ENCODE assay signal across 9 cellular contexts in the genomic region with DNA sequence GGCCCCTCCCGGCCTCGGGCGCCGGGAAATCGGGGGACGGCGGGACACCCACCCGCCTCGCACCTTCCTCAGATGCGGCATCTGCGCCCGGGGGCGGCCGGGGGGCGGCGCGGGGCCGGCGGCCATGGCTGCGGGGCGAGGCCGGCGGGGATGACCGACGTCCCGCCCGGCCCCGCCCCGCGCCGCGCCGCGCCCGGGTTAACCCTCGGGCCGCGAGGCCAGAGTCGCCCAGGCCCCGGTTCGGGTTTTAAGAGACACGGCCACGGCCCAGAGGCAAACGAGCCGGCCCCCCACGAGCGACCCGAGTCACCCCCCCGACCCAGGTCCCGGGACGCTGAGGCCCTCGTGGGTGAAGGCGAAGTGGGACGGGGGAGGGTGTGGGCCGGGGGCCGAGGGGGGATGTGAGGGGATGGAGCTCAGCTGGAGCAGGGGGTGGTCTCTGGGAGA. TPM values are rescaled to one million over a fixed set of nuclear protein-coding genes. Genes with fewer than 3 reads are reported as not detected.
A peak's percentile ranks its signal among the peaks of the same experiment; 100 is the strongest.
DNase-seq lines count a peak whose midpoint lies in the region; ATAC-seq, FAIRE-seq and TF ChIP-seq lines count a peak whose summit lies in the region.
"Had no signal": no experiment of that assay in that cellular context is flagged by ENCODE, and none has a peak within 500 bp of the region (broad histone marks: within the 10 kb centered on the region; RNA-seq: fewer than 3 reads in every experiment).

A gene (minus strand): TSS at position 159 of the 447 bp plus-strand sequence. CDS start 33 bp downstream, at position 126.

- no peak within 1 kb of the TSS for H3K27ac ChIP-seq in A673 (ENCODE audit: low read depth, low read length, poor library complexity, severe bottlenecking)
- H3K27ac ChIP-seq in endothelial cell of umbilical vein (ENCODE audit: insufficient read depth, low read depth, low read length) = no peak within 1 kb of the TSS

- H3K4me3 Mint-ChIP-seq in naive B cell = peak within 1 kb of the TSS in 7 of 8 donors; percentile 60 to 88 (median 66)

- peak within 1 kb of the TSS; percentile 54 for H2AFZ ChIP-seq in endothelial cell of umbilical vein (ENCODE audit: low read depth, low read length)

- POLR2A ChIA-PET in A673 (lab: Charles Lee; ENCODE audit: low non-redundant PET) (no interaction called here), endothelial cell of umbilical vein (lab: Charles Lee) (no interaction called here)

- CTCF ChIA-PET in A673 (lab: Charles Lee) = no interaction called here
- CTCF ChIA-PET in endothelial cell of umbilical vein (lab: Charles Lee) = no interaction called here

- no peaks in the 10 kb centered on the region for H4K20me1 ChIP-seq in endothelial cell of umbilical vein (replicated peaks; ENCODE audit: control insufficient read depth, extremely low read depth, insufficient read depth, low read length)

- H3K4me1 ChIP-seq in A673 (ENCODE audit: insufficient read depth, low read length, poor library complexity, severe bottlenecking) (no peaks in the 10 kb centered on the region), endothelial cell of umbilical vein (ENCODE audit: control insufficient read depth, extremely low read depth, insufficient read depth, low read length) (peaks cover 3% of the 10 kb centered on the region)
- H3K4me1 ChIP-seq: HAP-1 had no signal

- H3K9ac ChIP-seq in endothelial cell of umbilical vein (replicated peaks; ENCODE audit: extremely low read depth, insufficient read depth, low read length) = no peak within 1 kb of the TSS

- H3K9me1 ChIP-seq in endothelial cell of umbilical vein (replicated peaks; ENCODE audit: control insufficient read depth, extremely low read depth, insufficient read depth, low read length) = no peaks in the 10 kb centered on the region

- no peaks in the 10 kb centered on the region for H3K79me2 ChIP-seq in endothelial cell of umbilical vein (ENCODE audit: control insufficient read depth, insufficient read depth, low read length)

- H3K27me3 Mint-ChIP-seq in naive B cell = peaks cover 15 to 44% (median 16%) of the 10 kb centered on the region in 3 donors

- H3K27me3 ChIP-seq in A673 (replicated peaks; ENCODE audit: insufficient read depth, low read depth, low read length, poor library complexity) (peaks cover 25% of the 10 kb centered on the region), endothelial cell of umbilical vein (ENCODE audit: control insufficient read depth in 2 of 2, insufficient read depth in 2 of 2, low read length in 2 of 2) (peaks cover 0 to 2% of the 10 kb centered on the region in 2 experiments)

- BruUV-seq in A673 (replicated peaks; lab: Mats Ljungman, UMichigan) (no TSS peak), endothelial cell of umbilical vein (replicated peaks; lab: Mats Ljungman, UMichigan) (no TSS peak)

- no peak for TF ChIP-seq CTCF in A673 (conservative IDR thresholded peaks at IDR 0.05; ENCODE audit: low read depth, low read length)
- no peak for TF ChIP-seq CTCF in LNCaP clone FGC (IDR thresholded peaks at IDR 0.05; ENCODE audit: control insufficient read depth, extremely low read depth, insufficient read depth)
- no peak for TF ChIP-seq CTCF in endothelial cell of umbilical vein (IDR thresholded peaks at IDR 0.05; ENCODE audit: extremely low read depth in 1 of 2, insufficient read depth in 1 of 2, low read depth in 1 of 2, low read length in 2 of 2)

- no peak for ATAC-seq in naive B cell (ENCODE audit: low read depth in 2 of 2)
- no peak for ATAC-seq in GM18520 (IDR thresholded peaks at IDR 0.05; ENCODE audit: unreplicated experiment)

- no peaks in the 10 kb centered on the region for H3K36me3 ChIP-seq in A673 (ENCODE audit: insufficient read depth, low read length, poor library complexity, severe bottlenecking)
- no peaks in the 10 kb centered on the region for H3K36me3 ChIP-seq in endothelial cell of umbilical vein (ENCODE audit: control insufficient read depth in 2 of 2, extremely low read depth in 1 of 2, insufficient read depth in 2 of 2, low read length in 2 of 2)
- H3K36me3 ChIP-seq: HAP-1 had no signal

- TF ChIP-seq POLR2A in endothelial cell of umbilical vein (IDR thresholded peaks at IDR 0.05; ENCODE audit: low read depth, low read length) = no peak

- intact Hi-C loops in A673 (cut with micrococcal nuclease; ENCODE audit: unreplicated experiment) = no loop called here
- intact Hi-C loops in endothelial cell of umbilical vein (cut with micrococcal nuclease) = no loop called here
- intact Hi-C loops in posterior vena cava (cut with DNase I) = no loop called here

- H3K27ac Mint-ChIP-seq in naive B cell = peak within 1 kb of the TSS in 1 of 6 donors; percentile 33

- H3K9me3 ChIP-seq in A673 (ENCODE audit: low read depth, low read length, poor library complexity, severe bottlenecking) (no peaks in the 10 kb centered on the region), endothelial cell of umbilical vein (replicated peaks; ENCODE audit: control insufficient read depth, insufficient read depth, low read length) (no peaks in the 10 kb centered on the region)
- H3K9me3 ChIP-seq: HAP-1 had no signal

- H3K4me1 Mint-ChIP-seq in naive B cell = peaks cover 0 to 3% (median 0%) of the 10 kb centered on the region in 3 donors

- dilution Hi-C loops in endothelial cell of umbilical vein (cut with MboI; ENCODE audit: extremely low pct_ligation_motif_present, low sequenced_read_pairs) = no loop called here

- peak within 1 kb of the TSS; percentile 17 for H3K4me2 ChIP-seq in endothelial cell of umbilical vein (ENCODE audit: insufficient read depth, low read length)

- peak within 1 kb of the TSS; percentile 25 for H3K4me3 ChIP-seq in A673 (ENCODE audit: low read depth, low read length, poor library complexity, severe bottlenecking)
- H3K4me3 ChIP-seq in LNCaP clone FGC (ENCODE audit: low read depth, low read length) = peak within 1 kb of the TSS; percentile 37
- H3K4me3 ChIP-seq in endothelial cell of umbilical vein (replicated peaks in 1 of 3; ENCODE audit: insufficient read depth in 1 of 3, low read depth in 1 of 3, low read length in 3 of 3) = peak within 1 kb of the TSS in 1 of 3 experiments; percentile 41
- H3K4me3 ChIP-seq: HAP-1 had no signal

- no peak for FAIRE-seq in endothelial cell of umbilical vein (lab: Jason Lieb, UNC)

- no peak for DNase-seq in A673 (ENCODE audit: low spot score)
- no peak for DNase-seq in LNCaP clone FGC (ENCODE audit: low read depth)
- DNase-seq in endothelial cell of umbilical vein (ENCODE audit: low read depth, low spot score) = no peak
- no peak for DNase-seq in naive B cell
- DNase-seq in SIG-M5 (lab: John Stamatoyannopoulos, UW) = no peak
- no peak for DNase-seq in dedifferentiated amniotic fluid mesenchymal stem cell (ENCODE audit: extremely low spot score)
- no peak for DNase-seq in posterior vena cava (ENCODE audit: low spot score)

- no peaks in the 10 kb centered on the region for H3K36me3 Mint-ChIP-seq in naive B cell

- H3K9me3 Mint-ChIP-seq in naive B cell = no peaks in the 10 kb centered on the region

TF ChIP-seq in endothelial cell of umbilical vein, 7 proteins besides CTCF, POLR2A, EP300 and RAD21:
- no peak for TF ChIP-seq JUN (IDR thresholded peaks at IDR 0.05; ENCODE audit: borderline replicate concordance, insufficient read depth, insufficient read length, low read depth)
- TF ChIP-seq, protein P1, sequence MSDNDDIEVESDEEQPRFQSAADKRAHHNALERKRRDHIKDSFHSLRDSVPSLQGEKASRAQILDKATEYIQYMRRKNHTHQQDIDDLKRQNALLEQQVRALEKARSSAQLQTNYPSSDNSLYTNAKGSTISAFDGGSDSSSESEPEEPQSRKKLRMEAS (IDR thresholded peaks at IDR 0.05; ENCODE audit: insufficient read depth, insufficient read length) = no peak
- no peak for TF ChIP-seq MYC (IDR thresholded peaks at IDR 0.05; ENCODE audit: low read depth, low read length)
- TF ChIP-seq POLR2AphosphoS5 (IDR thresholded peaks at IDR 0.05; ENCODE audit: insufficient read depth, low read depth, low read length) = no peak
- no peak for TF ChIP-seq FOS (IDR thresholded peaks at IDR 0.05; ENCODE audit: borderline replicate concordance, insufficient read depth, low read length)
- TF ChIP-seq GATA2 (IDR thresholded peaks at IDR 0.05; ENCODE audit: insufficient read depth, insufficient read length, low read depth, low read length) = no peak
- TF ChIP-seq EZH2 (IDR thresholded peaks at IDR 0.05; ENCODE audit: borderline replicate concordance, low read depth, low read length, severe bottlenecking) = no peak

RNA-seq across cellular contexts. Expression of the gene that starts here (rescaled TPM):
- total RNA-seq in A673 (2021) (not detected in 2 replicates), endothelial cell of umbilical vein (3.0 and 5.5 TPM in 2 replicates), posterior vena cava (10 to 100 TPM in 1 of 2 donors, 1 to 10 TPM in 1; 7.7 to 10.6 TPM)
- polyA plus RNA-seq in endothelial cell of umbilical vein (4.9 and 7.2 TPM in 2 replicates), naive B cell (ENCODE audit: low read depth in 6 of 6) (under 1 TPM in 1 of 6 donors, not detected in 5; 0.14 TPM)
- polyA plus RNA-seq in endothelial cell of umbilical vein (2011; cell fraction: cytosol; rRNA removed) = 0.71 and 1.4 TPM in 2 replicates
- 29.7 and 37.3 TPM in 2 replicates for polyA plus RNA-seq in endothelial cell of umbilical vein (2011; cell fraction: nucleus; rRNA removed)
- polyA plus RNA-seq in endothelial cell of umbilical vein (2012) = 5.6 and 15.6 TPM in 2 replicates
- polyA minus RNA-seq in endothelial cell of umbilical vein = 1.7 and 3.1 TPM in 2 replicates
- polyA minus RNA-seq in endothelial cell of umbilical vein (2011; cell fraction: cytosol; rRNA and poly(A)+ RNA removed) = not detected
- 3.5 and 5.0 TPM in 2 replicates for polyA minus RNA-seq in endothelial cell of umbilical vein (2011; cell fraction: nucleus; rRNA and poly(A)+ RNA removed)
